Comparison of ENCODE assay signal across 8 cellular contexts in genomic region chr13:74290324-74290773, GRCh38.
DNase-seq lines count a peak whose midpoint lies in the region; ATAC-seq and TF ChIP-seq lines count a peak whose summit lies in the region.

No MANE protein-coding gene starts in this region.

- peaks cover 33% of the 10 kb centered on the region for H3K4me1 ChIP-seq in HUES48 (ENCODE audit: control insufficient read depth, insufficient read depth, low read length)
- peaks cover 19% of the 10 kb centered on the region for H3K4me1 ChIP-seq in RWPE2 (ENCODE audit: insufficient read depth, poor library complexity, severe bottlenecking)
- peaks cover 35% of the 10 kb centered on the region for H3K4me1 ChIP-seq in suprapubic skin

- TF ChIP-seq EP300 in suprapubic skin (IDR thresholded peaks at IDR 0.05), result no peak

- TF ChIP-seq CTCF in RWPE2 (IDR thresholded peaks at IDR 0.05; ENCODE audit: poor library complexity, severe bottlenecking), result no peak
- no peak for TF ChIP-seq CTCF in MCF 10A (IDR thresholded peaks at IDR 0.05; ENCODE audit: unreplicated experiment)
- no peak for TF ChIP-seq CTCF in suprapubic skin (IDR thresholded peaks at IDR 0.05)

- peak; percentile 28 for DNase-seq in Daoy (ENCODE audit: low read depth)
- peak; percentile 27 for DNase-seq in RWPE2 (ENCODE audit: low spot score)
- DNase-seq in MCF 10A (ENCODE audit: unreplicated experiment), result peak; percentile 72
- DNase-seq in islet precursor cell, result peak; percentile 63
- DNase-seq in stimulated activated naive CD8-positive, alpha-beta T cell treated with anti-CD3 and anti-CD28 coated beads, Interleukin-15, Interleukin-2, amounts not matched to agents 100 U/mL and 50 U/mL, for 24 hours, result peak; percentile 29
- DNase-seq in suprapubic skin (ENCODE audit: low spot score in 2 of 2), result no peak

- CTCF ChIA-PET in MCF 10A (lab: Yijun Ruan, JAX), result interaction anchor here (0.6 to 8.0 kb wide), 8 partner anchors 84 to 969 kb away, joined by 3 to 124 read pairs (median 4); no protein-coding TSS in a partner anchor

- TF ChIP-seq POLR2A in suprapubic skin (IDR thresholded peaks at IDR 0.05), result no peak

- intact Hi-C loops in MCF 10A (cut with micrococcal nuclease), result loop anchor here (10.0 kb wide), 1 partner anchor 484 kb away; no protein-coding TSS in a partner anchor

- no peaks in the 10 kb centered on the region for H3K36me3 Mint-ChIP-seq in MCF 10A (ENCODE audit: insufficient read depth, unreplicated experiment)

- H3K27ac ChIP-seq in HUES48 (ENCODE audit: low read depth, low read length) (peak overlapping the region; percentile 10), RWPE2 (ENCODE audit: poor library complexity, severe bottlenecking) (no peak overlapping the region), suprapubic skin (no peak overlapping the region)

- no peak overlapping the region for H3K27ac Mint-ChIP-seq in MCF 10A (ENCODE audit: low read depth, unreplicated experiment)

- H3K27me3 Mint-ChIP-seq in MCF 10A (ENCODE audit: insufficient read depth, unreplicated experiment), result no peaks in the 10 kb centered on the region

- H3K27me3 ChIP-seq in HUES48 (ENCODE audit: control insufficient read depth, insufficient read depth, low read length), result no peaks in the 10 kb centered on the region
- H3K27me3 ChIP-seq in RWPE2 (ENCODE audit: insufficient read depth, poor library complexity, severe bottlenecking), result no peaks in the 10 kb centered on the region
- H3K27me3 ChIP-seq in suprapubic skin, result no peaks in the 10 kb centered on the region

- POLR2A ChIA-PET in MCF 10A (lab: Yijun Ruan, JAX), result interaction anchor here (0.6 to 1.4 kb wide), 5 partner anchors 40 to 929 kb away, joined by 3 to 4 read pairs (median 3); no protein-coding TSS in a partner anchor

- H3K9me3 ChIP-seq in HUES48 (ENCODE audit: control insufficient read depth, insufficient read depth, low read length), result no peaks in the 10 kb centered on the region
- H3K9me3 ChIP-seq in RWPE2 (ENCODE audit: severe bottlenecking), result no peaks in the 10 kb centered on the region
- H3K9me3 ChIP-seq in suprapubic skin, result no peaks in the 10 kb centered on the region

- BruUV-seq in MCF 10A (replicated peaks; lab: Mats Ljungman, UMichigan), result no TSS peak

- no peak overlapping the region for H3K9ac ChIP-seq in HUES48 (ENCODE audit: low read depth, low read length)

- H3K36me3 ChIP-seq in HUES48 (ENCODE audit: control insufficient read depth, insufficient read depth, low read length) (no peaks in the 10 kb centered on the region), RWPE2 (ENCODE audit: low read depth) (no peaks in the 10 kb centered on the region), suprapubic skin (no peaks in the 10 kb centered on the region)

- H3K4me3 ChIP-seq in HUES48 (ENCODE audit: low read depth, low read length) (no peak overlapping the region), RWPE2 (ENCODE audit: severe bottlenecking) (no peak overlapping the region), suprapubic skin (no peak overlapping the region)

- H3K4me1 Mint-ChIP-seq in MCF 10A (ENCODE audit: insufficient read depth, unreplicated experiment), result peaks cover 24% of the 10 kb centered on the region

- H3K4me3 Mint-ChIP-seq in MCF 10A (ENCODE audit: unreplicated experiment), result peak overlapping the region; percentile 44

- ATAC-seq in GM21526 (IDR thresholded peaks at IDR 0.05; ENCODE audit: low FRiP score, unreplicated experiment), result peak; percentile 83
- ATAC-seq in RWPE2 (ENCODE audit: low read depth), result peak; percentile 86
- peak; percentile 88 for ATAC-seq in stimulated activated naive CD8-positive, alpha-beta T cell treated with anti-CD3 and anti-CD28 coated beads, Interleukin-15, Interleukin-2, amounts not matched to agents 100 U/mL and 50 U/mL, for 24 hours

- no peaks in the 10 kb centered on the region for H3K9me3 Mint-ChIP-seq in MCF 10A (ENCODE audit: unreplicated experiment)

- WGBS in suprapubic skin, result 30% methylated on average over 6 of the region's 6 CpGs

Comparison
In these comparisons a context has a peak if more than half of its experiments do, and no peak if none do; other contexts are left out.
1. DNase-seq: peak in Daoy (single experiment), RWPE2 (single experiment), MCF 10A (single experiment), islet precursor cell (single experiment) and stimulated activated naive CD8-positive, alpha-beta T cell treated with anti-CD3 and anti-CD28 coated beads, Interleukin-15, Interleukin-2, amounts not matched to agents 100 U/mL and 50 U/mL, for 24 hours (single experiment); none in suprapubic skin (0 of 2).
2. Peak in every context shown above with its lines, with median percentiles within 50 percentile points of each other: ATAC-seq.